In the genomic region with DNA sequence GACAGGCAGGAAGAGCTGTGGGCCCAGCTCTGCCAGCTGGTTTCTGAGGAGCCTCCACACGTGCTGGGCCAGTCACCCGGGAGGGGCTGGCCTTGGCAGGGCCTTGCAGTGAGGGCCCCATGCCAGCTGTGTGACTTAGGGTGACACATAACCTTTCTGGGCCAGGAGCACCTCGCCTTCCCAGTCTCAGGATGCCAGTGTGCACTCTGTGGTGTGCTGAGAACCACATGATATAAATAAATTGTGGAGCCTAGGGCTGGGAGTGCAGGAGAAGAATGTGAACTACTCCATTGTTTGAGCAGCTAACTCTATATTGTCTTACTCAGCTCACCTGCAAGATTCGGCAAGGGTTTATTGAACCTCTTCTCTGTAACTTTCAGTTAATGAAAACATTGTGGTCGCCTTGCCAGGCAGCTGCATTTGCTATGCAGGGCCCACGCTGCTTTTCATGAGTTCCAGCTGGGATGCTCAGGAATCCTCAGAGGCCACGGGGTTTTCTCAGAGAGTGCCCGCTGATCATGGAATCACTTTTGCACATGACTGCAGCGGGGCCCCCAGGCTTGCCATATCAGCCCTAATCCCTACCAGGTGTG, we compare ENCODE assay signal across 9 cellular contexts.
A peak's percentile ranks its signal among the peaks of the same experiment; 100 is the strongest.
DNase-seq lines count a peak whose midpoint lies in the region; ATAC-seq and TF ChIP-seq lines count a peak whose summit lies in the region.
"Had no signal": no experiment of that assay in that cellular context is flagged by ENCODE, and none has a peak within 500 bp of the region (broad histone marks: within the 10 kb centered on the region; RNA-seq: fewer than 3 reads in every experiment).

No MANE protein-coding gene starts in this region.

- no peak overlapping the region for H3K14ac ChIP-seq in neuronal stem cell (ENCODE audit: low read length)

- no peak overlapping the region for H3K9ac ChIP-seq in neuronal stem cell (ENCODE audit: low read depth, low read length, poor library complexity)

- H2AFZ ChIP-seq in neuronal stem cell (ENCODE audit: low read length): no peak overlapping the region

- POLR2A ChIA-PET in CD8-positive, alpha-beta T cell (lab: Charles Lee): interaction anchor here (0.8 kb wide), 1 partner anchor 11 kb away, joined by 3 read pairs; no protein-coding TSS in a partner anchor

- H3K27ac ChIP-seq in CD8-positive, alpha-beta T cell (ENCODE audit: low read depth, low read length): no peak overlapping the region
- no peak overlapping the region for H3K27ac ChIP-seq in neuronal stem cell (replicated peaks; ENCODE audit: low read length)

- no peak overlapping the region for H3K4me3 ChIP-seq in CD8-positive, alpha-beta T cell (ENCODE audit: low read depth, low read length)
- H3K4me3 ChIP-seq in neuronal stem cell (ENCODE audit: low read length in 2 of 2): no peak overlapping the region
- H3K4me3 ChIP-seq: skin epidermis had no signal

- no peaks in the 10 kb centered on the region for H3K27me3 ChIP-seq in CD8-positive, alpha-beta T cell (ENCODE audit: insufficient read depth, low read length)
- H3K27me3 ChIP-seq in neuronal stem cell (ENCODE audit: control insufficient read depth in 3 of 3, insufficient read depth in 3 of 3, low read depth in 1 of 3, low read length in 3 of 3): no peaks in the 10 kb centered on the region

- no peak overlapping the region for H3K4me2 ChIP-seq in neuronal stem cell (ENCODE audit: insufficient read depth, low read length, poor library complexity, severe bottlenecking)

- BruUV-seq in Calu3 (replicated peaks; lab: Mats Ljungman, UMichigan): no TSS peak

- H3K79me1 ChIP-seq in neuronal stem cell (ENCODE audit: low read depth, low read length): no peaks in the 10 kb centered on the region

- H3K4ac ChIP-seq in neuronal stem cell (ENCODE audit: low read length): no peak overlapping the region

- peak overlapping the region; percentile 18 for H3K4me3 Mint-ChIP-seq in CD8-positive, alpha-beta T cell
- H3K4me3 Mint-ChIP-seq in Calu3 (ENCODE audit: low read depth, unreplicated experiment): no peak overlapping the region

- peak overlapping the region; percentile 27 for H3K27ac Mint-ChIP-seq in CD8-positive, alpha-beta T cell
- no peak overlapping the region for H3K27ac Mint-ChIP-seq in Calu3 (ENCODE audit: unreplicated experiment)

- DNase-seq in CD8-positive, alpha-beta T cell: peak in 1 of 7 experiments; percentile 52
- peak; percentile 97 for DNase-seq in M059J (ENCODE audit: low read depth)
- DNase-seq in dermis blood vessel endothelial cell: peak; percentile 75
- DNase-seq in neuronal stem cell (ENCODE audit: low spot score): no peak
- DNase-seq in Calu3: no peak

- H3K27me3 Mint-ChIP-seq in CD8-positive, alpha-beta T cell (ENCODE audit: low read depth): no peaks in the 10 kb centered on the region
- peaks cover 76% of the 10 kb centered on the region for H3K27me3 Mint-ChIP-seq in Calu3 (ENCODE audit: unreplicated experiment)

- peak overlapping the region; percentile 86 for H3K18ac ChIP-seq in neuronal stem cell (ENCODE audit: low read length)

- WGBS in neuronal stem cell (ENCODE audit: extremely low coverage in 2 of 2, insufficient read length in 2 of 2, insufficient replicate concordance in 1 of 2), 2 donors: no CpG with 5 or more reads among the region's 9 CpGs

- no peaks in the 10 kb centered on the region for H3K36me3 ChIP-seq in CD8-positive, alpha-beta T cell (ENCODE audit: insufficient read depth, low read length)
- no peaks in the 10 kb centered on the region for H3K36me3 ChIP-seq in neuronal stem cell (replicated peaks in 1 of 2; ENCODE audit: control insufficient read depth in 2 of 2, insufficient read depth in 2 of 2, low read length in 2 of 2)

- no peak overlapping the region for H4K8ac ChIP-seq in neuronal stem cell (ENCODE audit: low read depth, low read length)

- no peak for TF ChIP-seq CTCF in CD8-positive, alpha-beta T cell (IDR thresholded peaks at IDR 0.05)
- TF ChIP-seq CTCF in Calu3 (IDR thresholded peaks at IDR 0.05; ENCODE audit: unreplicated experiment): no peak

- no peaks in the 10 kb centered on the region for H3K9me3 ChIP-seq in CD8-positive, alpha-beta T cell (ENCODE audit: low read length)
- peaks cover 2 to 13% of the 10 kb centered on the region in 2 donors for H3K9me3 ChIP-seq in neuronal stem cell (replicated peaks in 1 of 2; ENCODE audit: control insufficient read depth in 2 of 2, insufficient read depth in 1 of 2, low read depth in 1 of 2, low read length in 2 of 2)

- H3K4me1 Mint-ChIP-seq in CD8-positive, alpha-beta T cell (ENCODE audit: low read depth): peaks cover 58% of the 10 kb centered on the region
- H3K4me1 Mint-ChIP-seq in Calu3 (ENCODE audit: low read depth, unreplicated experiment): no peaks in the 10 kb centered on the region

- CTCF ChIA-PET in CD8-positive, alpha-beta T cell (lab: Charles Lee): interaction anchor here (0.7 to 1.1 kb wide), 3 partner anchors 156 to 496 kb away, joined by 3 to 4 read pairs (median 3); a partner anchor contains a TSS
- CTCF ChIA-PET in Calu3 (lab: Charles Lee): no interaction called here

- no peak overlapping the region for H2BK15ac ChIP-seq in neuronal stem cell (ENCODE audit: low read length)

- H2BK120ac ChIP-seq in neuronal stem cell (ENCODE audit: low read depth, low read length): no peak overlapping the region

- H3K23ac ChIP-seq in neuronal stem cell (ENCODE audit: low read depth, low read length, poor library complexity): no peak overlapping the region

- no peak overlapping the region for H4K91ac ChIP-seq in neuronal stem cell (ENCODE audit: low read depth, low read length, poor library complexity)

- no peak overlapping the region for H2BK12ac ChIP-seq in neuronal stem cell (ENCODE audit: low read length)

- H3K9me3 Mint-ChIP-seq in CD8-positive, alpha-beta T cell: no peaks in the 10 kb centered on the region
- H3K9me3 Mint-ChIP-seq in Calu3 (ENCODE audit: low read depth, unreplicated experiment): no peaks in the 10 kb centered on the region

- ATAC-seq in CD8-positive, alpha-beta T cell: no peak
- ATAC-seq in GM21367 (IDR thresholded peaks at IDR 0.05; ENCODE audit: unreplicated experiment) (no peak), GM21526 (IDR thresholded peaks at IDR 0.05; ENCODE audit: low FRiP score, unreplicated experiment) (no peak), HG03095 (IDR thresholded peaks at IDR 0.05; ENCODE audit: unreplicated experiment) (no peak)

- intact Hi-C loops in CD8-positive, alpha-beta T cell (cut with DNase I, micrococcal nuclease): no loop called here
- intact Hi-C loops in Calu3 (cut with micrococcal nuclease; ENCODE audit: unreplicated experiment): no loop called here

- peaks cover 48% of the 10 kb centered on the region for H3K4me1 ChIP-seq in CD8-positive, alpha-beta T cell (ENCODE audit: insufficient read depth, low read length)
- H3K4me1 ChIP-seq in neuronal stem cell (ENCODE audit: control insufficient read depth in 2 of 2, insufficient read depth in 1 of 2, low read depth in 1 of 2, low read length in 2 of 2): peaks cover 14 to 18% of the 10 kb centered on the region in 2 donors

- no peak overlapping the region for H2AK5ac ChIP-seq in neuronal stem cell (ENCODE audit: low read depth, low read length)

- no peak overlapping the region for H2BK5ac ChIP-seq in neuronal stem cell (ENCODE audit: low read length)

- H3K36me3 Mint-ChIP-seq in CD8-positive, alpha-beta T cell: peaks cover 3% of the 10 kb centered on the region
- no peaks in the 10 kb centered on the region for H3K36me3 Mint-ChIP-seq in Calu3 (ENCODE audit: insufficient read depth, unreplicated experiment)

Comparison
In these comparisons a context has a peak if more than half of its experiments do, and no peak if none do; other contexts are left out.
1. DNase-seq: peak in M059J (single experiment) and dermis blood vessel endothelial cell (single experiment); none in neuronal stem cell (single experiment) and Calu3 (single experiment).